ENCODE assay signal across 8 cellular contexts in genomic region chr6:49321673-49322072, GRCh38.
"Had no signal": no experiment of that assay in that cellular context is flagged by ENCODE, and none has a peak within 500 bp of the region (broad histone marks: within the 10 kb centered on the region; RNA-seq: fewer than 3 reads in every experiment).

No MANE protein-coding gene starts in this region.

- H3K27ac ChIP-seq: GM23248 had no signal

- ATAC-seq: HCT116, K562 had no signal

- H3K4me3 ChIP-seq: GM23248, HAP-1, K562 had no signal

- H2AFZ ChIP-seq: GM23248 had no signal

- H3K9me3 ChIP-seq: HAP-1 had no signal

- H3K9ac ChIP-seq: GM23248 had no signal

- FAIRE-seq: HTR-8/SVneo, K562 had no signal

- H3K4me1 ChIP-seq: HAP-1 had no signal

- H3K36me3 ChIP-seq: HAP-1 had no signal

- DNase-seq: GM23248, GOT3, H7, IMR-90 had no signal
